Comparison of ENCODE assay signal across 20 cellular contexts in genomic region chr4:124526760-124527159, GRCh38.
DNase-seq lines count a peak whose midpoint lies in the region; ATAC-seq and TF ChIP-seq lines count a peak whose summit lies in the region.
"Had no signal": no experiment of that assay in that cellular context is flagged by ENCODE, and none has a peak within 500 bp of the region (broad histone marks: within the 10 kb centered on the region; RNA-seq: fewer than 3 reads in every experiment).

No MANE protein-coding gene starts in this region.

- H3K4me1 Mint-ChIP-seq in osteocyte (ENCODE audit: unreplicated experiment), result peaks cover 15% of the 10 kb centered on the region
- H3K4me1 Mint-ChIP-seq: activated naive CD4-positive, alpha-beta T cell treated with anti-CD3 and anti-CD28 coated beads, Interleukin-2, amount 10 ng/mL, durations not matched to agents 7 days and 5 days; neural crest cell; stimulated activated naive CD8-positive, alpha-beta T cell treated with anti-CD3 and anti-CD28 coated beads, Interleukin-15, amount 100 ng/mL, for 72 hours had no signal

- H3K9me3 Mint-ChIP-seq in osteocyte (ENCODE audit: unreplicated experiment), result no peaks in the 10 kb centered on the region
- H3K9me3 Mint-ChIP-seq: activated naive CD4-positive, alpha-beta T cell treated with anti-CD3 and anti-CD28 coated beads, Interleukin-2, amount 10 ng/mL, durations not matched to agents 7 days and 5 days; CD8-positive, alpha-beta T cell; stimulated activated naive CD8-positive, alpha-beta T cell treated with anti-CD3 and anti-CD28 coated beads, Interleukin-15, amount 100 ng/mL, for 72 hours had no signal

- ATAC-seq in GM19395 (IDR thresholded peaks at IDR 0.05; ENCODE audit: unreplicated experiment), result no peak
- ATAC-seq: CD8-positive, alpha-beta T cell; lower lobe of right lung; SK-N-SH treated with all-trans-retinoic acid at 6 μM for 48 hours; stimulated activated naive CD8-positive, alpha-beta T cell treated with anti-CD3 and anti-CD28 coated beads, Interleukin-15, amount 100 ng/mL, for 72 hours had no signal

- H3K36me3 Mint-ChIP-seq in osteocyte (ENCODE audit: unreplicated experiment), result peaks cover 5% of the 10 kb centered on the region
- H3K36me3 Mint-ChIP-seq: activated naive CD4-positive, alpha-beta T cell treated with anti-CD3 and anti-CD28 coated beads, Interleukin-2, amount 10 ng/mL, durations not matched to agents 7 days and 5 days; CD8-positive, alpha-beta T cell had no signal

- H3K27me3 Mint-ChIP-seq in osteocyte (ENCODE audit: unreplicated experiment), result no peaks in the 10 kb centered on the region
- H3K27me3 Mint-ChIP-seq: activated naive CD4-positive, alpha-beta T cell treated with anti-CD3 and anti-CD28 coated beads, Interleukin-2, amount 10 ng/mL, durations not matched to agents 7 days and 5 days; stimulated activated naive CD8-positive, alpha-beta T cell treated with anti-CD3 and anti-CD28 coated beads, Interleukin-15, amount 100 ng/mL, for 72 hours had no signal

- peak overlapping the region; percentile 76 for H3K27ac Mint-ChIP-seq in osteocyte (ENCODE audit: unreplicated experiment)
- H3K27ac Mint-ChIP-seq: activated naive CD4-positive, alpha-beta T cell treated with anti-CD3 and anti-CD28 coated beads, Interleukin-2, amount 10 ng/mL, durations not matched to agents 7 days and 5 days; CD8-positive, alpha-beta T cell; stimulated activated naive CD8-positive, alpha-beta T cell treated with anti-CD3 and anti-CD28 coated beads, Interleukin-15, amount 100 ng/mL, for 72 hours had no signal

- no peak for TF ChIP-seq CTCF in osteocyte (IDR thresholded peaks at IDR 0.05)

- peak overlapping the region; percentile 11 for H3K4me3 Mint-ChIP-seq in osteocyte (ENCODE audit: unreplicated experiment)
- H3K4me3 Mint-ChIP-seq: activated naive CD4-positive, alpha-beta T cell treated with anti-CD3 and anti-CD28 coated beads, Interleukin-2, amount 10 ng/mL, durations not matched to agents 7 days and 5 days; CD8-positive, alpha-beta T cell; neural crest cell; stimulated activated naive CD8-positive, alpha-beta T cell treated with anti-CD3 and anti-CD28 coated beads, Interleukin-15, amount 100 ng/mL, for 72 hours had no signal

- peak; percentile 36 for DNase-seq in H4 (ENCODE audit: low spot score)
- DNase-seq in NCI-H2029 treated with DMSO at 0.1 percent for 48 hours (lab: John Stamatoyannopoulos, UW), result peak; percentile 2
- peak; percentile 12 for DNase-seq in glomerular endothelial cell (ENCODE audit: extremely low read depth, low read depth, low spot score)
- DNase-seq in osteocyte (ENCODE audit: extremely low spot score, unreplicated experiment), result no peak
- DNase-seq in NCI-H345 (lab: John Stamatoyannopoulos, UW), result no peak
- no peak for DNase-seq in NCI-H524 (lab: John Stamatoyannopoulos, UW)
- DNase-seq: activated naive CD4-positive, alpha-beta T cell treated with anti-CD3 and anti-CD28 coated beads, Interleukin-2, amount 10 ng/mL, durations not matched to agents 7 days and 5 days; amygdala; CD8-positive, alpha-beta T cell; cortex of kidney; DMS79 treated with DMSO at 0.1 percent for 48 hours; lower lobe of right lung; NCI-H774; OCI-M1; stimulated activated naive CD8-positive, alpha-beta T cell treated with anti-CD3 and anti-CD28 coated beads, Interleukin-15, amount 100 ng/mL, for 72 hours; T-helper 2 cell; thyroid gland had no signal

Comparison
In these comparisons a context has a peak if more than half of its experiments do, and no peak if none do; other contexts are left out.
1. DNase-seq: peak in H4 (single experiment), NCI-H2029 treated with DMSO at 0.1 percent for 48 hours (single experiment) and glomerular endothelial cell (single experiment); none in osteocyte (single experiment), NCI-H345 (single experiment) and NCI-H524 (0 of 2).